Comparison of ENCODE assay signal across 8 cellular contexts in genomic region chr19:39408392-39409206, GRCh38. TPM values are rescaled to one million over a fixed set of nuclear protein-coding genes. Genes with fewer than 3 reads are reported as not detected.
DNase-seq lines count a peak whose midpoint lies in the region; ATAC-seq and TF ChIP-seq lines count a peak whose summit lies in the region.

No MANE protein-coding gene starts in this region.

- H3K27ac Mint-ChIP-seq in naive B cell: peak overlapping the region; percentile 98 to 100 (median 100)

- TF ChIP-seq CTCF in RWPE1 (conservative IDR thresholded peaks at IDR 0.05; ENCODE audit: low read depth): no peak

- ATAC-seq in Right ventricle myocardium superior (ENCODE audit: poor library complexity) (no peak), naive B cell (ENCODE audit: low read depth in 2 of 2) (no peak)

- peaks cover 48 to 73% (median 54%) of the 10 kb centered on the region in 3 donors for H3K4me1 Mint-ChIP-seq in naive B cell

- H3K4me3 Mint-ChIP-seq in naive B cell: peak overlapping the region; percentile 83 to 98 (median 97)

- H3K27ac ChIP-seq in RWPE1: peak overlapping the region; percentile 100

- POLR2A ChIA-PET in RWPE1 (lab: Yijun Ruan, JAX; ENCODE audit: low non-redundant PET): interaction anchor here (0.8 to 1.6 kb wide), 5 partner anchors 10 to 66 kb away, joined by 3 to 6 read pairs (median 4); partner anchors contain the start of genes RPS16 and SAMD4B

- peak; percentile 50 for DNase-seq in Right ventricle myocardium superior
- DNase-seq in cardiac septum (ENCODE audit: low spot score): no peak
- no peak for DNase-seq in RWPE1 (ENCODE audit: low spot score)
- peak; percentile 33 to 47 for DNase-seq in dermis microvascular lymphatic vessel endothelial cell (ENCODE audit: low read depth in 2 of 2)
- no peak for DNase-seq in naive B cell
- DNase-seq in iPS-NIHi11 (ENCODE audit: low spot score): no peak
- DNase-seq in stimulated activated CD4-positive, alpha-beta T cell treated with anti-CD3 and anti-CD28 coated beads, Interleukin-2, amount 100 ng/mL, for 24 hours: no peak
- DNase-seq in inferior parietal cortex (ENCODE audit: extremely low spot score): no peak

- CTCF ChIA-PET in RWPE1 (lab: Yijun Ruan, JAX): interaction anchor here (1.2 to 1.6 kb wide), 2 partner anchors 11 kb away, joined by 6 to 11 read pairs; no protein-coding TSS in a partner anchor

- peaks cover 13 to 18% of the 10 kb centered on the region in 2 donors for H3K36me3 Mint-ChIP-seq in naive B cell

- peaks cover 0 to 2% (median 1%) of the 10 kb centered on the region in 7 donors for H3K9me3 Mint-ChIP-seq in naive B cell

- peaks cover 0 to 7% (median 0%) of the 10 kb centered on the region in 3 donors for H3K27me3 Mint-ChIP-seq in naive B cell

- intact Hi-C loops in Right ventricle myocardium superior (cut with DNase I): no loop called here
- intact Hi-C loops in cardiac septum (cut with DNase I): no loop called here

RNA-seq across cellular contexts. Expression of gene ZFP36, which starts 2.0 kb away (rescaled TPM):
- total RNA-seq in Right ventricle myocardium superior (44.9 TPM), cardiac septum (53.0 TPM), dermis microvascular lymphatic vessel endothelial cell (0.64 and 1.8 TPM in 2 replicates)
- polyA plus RNA-seq in naive B cell (ENCODE audit: low read depth in 6 of 6): 100 to 1,000 TPM; 291 to 784 (median 445) TPM

RNA-seq across cellular contexts. Expression of gene PLEKHG2, which starts 3.9 kb away (rescaled TPM):
- total RNA-seq in Right ventricle myocardium superior (9.0 TPM), cardiac septum (25.1 TPM), dermis microvascular lymphatic vessel endothelial cell (10.5 and 16.9 TPM in 2 replicates)
- 1 to 10 TPM in 5 of 6 donors, not detected in 1; 2.5 to 8.3 (median 4.7) TPM for polyA plus RNA-seq in naive B cell (ENCODE audit: low read depth in 6 of 6)

RNA-seq across cellular contexts. Expression of gene MED29, which starts 17.4 kb away (rescaled TPM):
- 22.1 TPM for total RNA-seq in Right ventricle myocardium superior
- total RNA-seq in cardiac septum: 26.3 TPM
- total RNA-seq in dermis microvascular lymphatic vessel endothelial cell: 11.6 and 17.3 TPM in 2 replicates
- polyA plus RNA-seq in naive B cell (ENCODE audit: low read depth in 6 of 6): 10 to 100 TPM; 31.9 to 68.1 (median 57.5) TPM

RNA-seq across cellular contexts. Expression of gene PAF1, which starts 17.7 kb away (rescaled TPM):
- total RNA-seq in Right ventricle myocardium superior (32.0 TPM), cardiac septum (38.0 TPM), dermis microvascular lymphatic vessel endothelial cell (23.4 and 24.9 TPM in 2 replicates)
- polyA plus RNA-seq in naive B cell (ENCODE audit: low read depth in 6 of 6): 10 to 100 TPM; 11.6 to 62.4 (median 41.0) TPM

RNA-seq across cellular contexts. Expression of gene RPS16, which starts 27.1 kb away (rescaled TPM):
- total RNA-seq in Right ventricle myocardium superior: 1,176 TPM
- 1,084 TPM for total RNA-seq in cardiac septum
- total RNA-seq in dermis microvascular lymphatic vessel endothelial cell: 117 and 133 TPM in 2 replicates
- polyA plus RNA-seq in naive B cell (ENCODE audit: low read depth in 6 of 6): 1,000 to 10,000 TPM; 1,393 to 2,131 (median 1,793) TPM

Comparison
In these comparisons a context has a peak if more than half of its experiments do, and no peak if none do; other contexts are left out.
1. DNase-seq: peak in Right ventricle myocardium superior (single experiment) and dermis microvascular lymphatic vessel endothelial cell (2 of 2); none in cardiac septum (single experiment), RWPE1 (single experiment), naive B cell (single experiment), iPS-NIHi11 (single experiment), stimulated activated CD4-positive, alpha-beta T cell treated with anti-CD3 and anti-CD28 coated beads, Interleukin-2, amount 100 ng/mL, for 24 hours (0 of 2) and inferior parietal cortex (single experiment).
2. RNA of gene ZFP36, which starts 2.0 kb away (total RNA-seq): 53.0 TPM in cardiac septum (single experiment) and 44.9 TPM in Right ventricle myocardium superior (single experiment); 0.64 to 1.8 TPM in dermis microvascular lymphatic vessel endothelial cell; every median in the first group is over 10 times any median in the second.